In the genomic region with DNA sequence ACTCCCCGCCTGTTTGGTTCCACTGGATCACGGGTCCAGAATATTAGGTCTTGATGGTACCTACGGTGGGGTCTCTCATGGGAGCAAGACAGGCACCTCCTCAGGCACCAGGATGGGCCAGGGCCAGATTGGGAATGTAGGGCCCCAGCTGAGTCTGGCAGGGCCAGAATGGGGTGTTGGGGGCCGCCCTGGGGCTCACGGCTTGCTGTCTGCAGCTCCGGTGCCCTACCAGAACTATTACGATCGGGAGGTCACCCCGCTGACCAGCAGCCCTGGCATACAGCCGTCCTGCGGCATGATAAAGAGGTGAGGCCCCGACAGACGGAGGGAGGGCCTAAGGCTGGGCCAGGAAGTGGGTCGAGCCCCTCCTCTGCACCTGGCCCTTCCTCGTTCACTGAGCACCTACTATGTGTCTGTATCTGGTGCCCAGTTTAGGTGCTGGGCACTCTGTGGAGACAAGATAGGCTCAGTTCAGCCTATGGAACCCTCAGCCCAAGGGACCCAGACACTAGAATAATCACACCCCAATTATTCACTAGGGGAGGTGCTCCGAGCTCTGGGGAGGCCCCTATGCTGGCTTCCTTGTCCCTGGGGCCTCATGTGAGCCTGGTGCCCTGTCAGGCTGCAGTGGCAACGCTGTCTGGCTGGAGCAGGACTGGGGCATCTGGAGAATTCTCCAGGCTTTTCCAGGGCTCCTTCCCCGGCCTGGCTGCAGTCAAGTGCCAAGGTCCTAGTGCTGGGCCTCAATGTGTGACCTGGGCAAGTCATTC, we compare ENCODE assay signal across 13 cellular contexts. TPM values are rescaled to one million over a fixed set of nuclear protein-coding genes. Genes with fewer than 3 reads are reported as not detected.
A peak's percentile ranks its signal among the peaks of the same experiment; 100 is the strongest.
DNase-seq lines count a peak whose midpoint lies in the region; ATAC-seq, FAIRE-seq and TF ChIP-seq lines count a peak whose summit lies in the region.
"Had no signal": no experiment of that assay in that cellular context is flagged by ENCODE, and none has a peak within 500 bp of the region (broad histone marks: within the 10 kb centered on the region; RNA-seq: fewer than 3 reads in every experiment).

No MANE protein-coding gene starts in this region.

- POLR2A ChIA-PET in HEK293 (lab: Yijun Ruan, JAX): interaction anchor here (1.1 kb wide), 1 partner anchor 16 kb away, joined by 3 read pairs; no protein-coding TSS in a partner anchor

- H3K27ac ChIP-seq in HEK293 (ENCODE audit: extremely low read depth, low read depth, low read length) (no peak overlapping the region), right atrium auricular region (no peak overlapping the region), sigmoid colon (no peak overlapping the region)
- H3K27ac ChIP-seq: prostate gland, SK-N-MC had no signal

- WGBS in sigmoid colon, 2 donors: 72 to 87% methylated on average over 18 of the region's 18 CpGs

- TF ChIP-seq CTCF in Calu3 (IDR thresholded peaks at IDR 0.05; ENCODE audit: unreplicated experiment) (no peak), HEK293 (tag by site-specific recombination; IDR thresholded peaks at IDR 0.05) (no peak), right atrium auricular region (IDR thresholded peaks at IDR 0.05) (no peak), sigmoid colon (IDR thresholded peaks at IDR 0.05) (no peak)

- DNase-seq in Calu3: no peak
- DNase-seq in right atrium auricular region (ENCODE audit: low spot score): peak; percentile 36
- peak; percentile 50 for DNase-seq in sigmoid colon
- DNase-seq in H54 (ENCODE audit: insufficient read length, low spot score): no peak
- no peak for DNase-seq in inferior parietal cortex (ENCODE audit: extremely low spot score)
- DNase-seq: CD4-positive, CD25-positive, alpha-beta regulatory T cell; midbrain; stimulated activated naive CD4-positive, alpha-beta T cell treated with Interleukin-2 at 50 U/mL for 16 hours had no signal

- CTCF ChIA-PET in Calu3 (lab: Charles Lee) (interaction anchor here (0.9 kb wide), 1 partner anchor 35 kb away, joined by 3 read pairs; no protein-coding TSS in a partner anchor), HEK293 (lab: Yijun Ruan, JAX) (interaction anchor here (0.6 to 3.6 kb wide), 7 partner anchors 9 to 510 kb away, joined by 3 to 32 read pairs (median 4); no protein-coding TSS in a partner anchor)

- no TSS peak for BruUV-seq in Calu3 (replicated peaks; lab: Mats Ljungman, UMichigan)

- no peak for ATAC-seq in HG03039 (IDR thresholded peaks at IDR 0.05; ENCODE audit: unreplicated experiment)
- ATAC-seq in HG03196 (IDR thresholded peaks at IDR 0.05; ENCODE audit: unreplicated experiment): no peak

- H3K4me1 ChIP-seq in HEK293 (ENCODE audit: control insufficient read depth, insufficient read depth, low read length): no peaks in the 10 kb centered on the region
- peaks cover 0 to 18% of the 10 kb centered on the region in 2 donors for H3K4me1 ChIP-seq in right atrium auricular region
- H3K4me1 ChIP-seq in sigmoid colon: peaks cover 0 to 15% (median 11%) of the 10 kb centered on the region in 4 donors
- H3K4me1 ChIP-seq: prostate gland had no signal

- H3K4me3 Mint-ChIP-seq in Calu3 (ENCODE audit: low read depth, unreplicated experiment): no peak overlapping the region
- H3K4me3 Mint-ChIP-seq: CD4-positive, CD25-positive, alpha-beta regulatory T cell had no signal

- H3K36me3 ChIP-seq in HEK293 (ENCODE audit: control insufficient read depth in 2 of 2, insufficient read depth in 1 of 2, low read length in 2 of 2) (peaks cover 0 to 21% of the 10 kb centered on the region in 2 experiments; a peak in 1 of 3 replicates), right atrium auricular region (no peaks in the 10 kb centered on the region), sigmoid colon (peaks cover 0 to 11% (median 1%) of the 10 kb centered on the region in 4 donors)
- H3K36me3 ChIP-seq: prostate gland had no signal

- TF ChIP-seq POLR2A in sigmoid colon (IDR thresholded peaks at IDR 0.05): no peak
- TF ChIP-seq POLR2A in H54 (IDR thresholded peaks at IDR 0.05; ENCODE audit: low read depth, low read length): no peak

- H3K4me3 ChIP-seq in HEK293 (ENCODE audit: low read depth, low read length) (no peak overlapping the region), right atrium auricular region (no peak overlapping the region), sigmoid colon (no peak overlapping the region)
- H3K4me3 ChIP-seq: prostate gland, SK-N-MC had no signal

- FAIRE-seq in H54 (lab: Jason Lieb, UNC): no peak

- H3K27ac Mint-ChIP-seq in Calu3 (ENCODE audit: unreplicated experiment): peak overlapping the region; percentile 13

- no peak for TF ChIP-seq EP300 in sigmoid colon (IDR thresholded peaks at IDR 0.05)

- no peaks in the 10 kb centered on the region for H3K27me3 ChIP-seq in right atrium auricular region
- peaks cover 0 to 6% (median 4%) of the 10 kb centered on the region in 3 donors for H3K27me3 ChIP-seq in sigmoid colon

- peaks cover 69% of the 10 kb centered on the region for H3K36me3 Mint-ChIP-seq in Calu3 (ENCODE audit: insufficient read depth, unreplicated experiment)

- intact Hi-C loops in Calu3 (cut with micrococcal nuclease; ENCODE audit: unreplicated experiment): no loop called here
- intact Hi-C loops in sigmoid colon (cut with DNase I): no loop called here

- no peaks in the 10 kb centered on the region for H3K9me3 Mint-ChIP-seq in Calu3 (ENCODE audit: low read depth, unreplicated experiment)

- H3K9me3 ChIP-seq in HEK293 (ENCODE audit: control insufficient read depth, insufficient read depth, low read depth, low read length) (no peaks in the 10 kb centered on the region), right atrium auricular region (no peaks in the 10 kb centered on the region), sigmoid colon (no peaks in the 10 kb centered on the region)
- H3K9me3 ChIP-seq: prostate gland had no signal

- peaks cover 14% of the 10 kb centered on the region for H3K4me1 Mint-ChIP-seq in Calu3 (ENCODE audit: low read depth, unreplicated experiment)

- peaks cover 12% of the 10 kb centered on the region for H3K27me3 Mint-ChIP-seq in Calu3 (ENCODE audit: unreplicated experiment)
- H3K27me3 Mint-ChIP-seq: CD4-positive, CD25-positive, alpha-beta regulatory T cell had no signal

TF ChIP-seq in HEK293, 187 proteins besides CTCF, POLR2A, EP300 and RAD21:
- TF ChIP-seq ZNF664 (tag by site-specific recombination; IDR thresholded peaks at IDR 0.05) (peak; percentile 60; the same call in 1 of the 2 replicates), ZNF692 (tag by site-specific recombination; IDR thresholded peaks at IDR 0.05) (no peak), ZNF335 (tag by site-specific recombination; conservative IDR thresholded peaks at IDR 0.05) (peak; percentile 21; the same call in 1 of the 2 replicates), ZNF843 (tag by site-specific recombination; IDR thresholded peaks at IDR 0.05) (no peak), ZNF175 (tag by site-specific recombination; IDR thresholded peaks at IDR 0.05) (no peak), ZNF433 (tag by site-specific recombination; IDR thresholded peaks at IDR 0.05; ENCODE audit: low read depth) (no peak), ZNF19 (tag by site-specific recombination; IDR thresholded peaks at IDR 0.05; ENCODE audit: low read depth) (no peak)
- TF ChIP-seq, protein P1, sequence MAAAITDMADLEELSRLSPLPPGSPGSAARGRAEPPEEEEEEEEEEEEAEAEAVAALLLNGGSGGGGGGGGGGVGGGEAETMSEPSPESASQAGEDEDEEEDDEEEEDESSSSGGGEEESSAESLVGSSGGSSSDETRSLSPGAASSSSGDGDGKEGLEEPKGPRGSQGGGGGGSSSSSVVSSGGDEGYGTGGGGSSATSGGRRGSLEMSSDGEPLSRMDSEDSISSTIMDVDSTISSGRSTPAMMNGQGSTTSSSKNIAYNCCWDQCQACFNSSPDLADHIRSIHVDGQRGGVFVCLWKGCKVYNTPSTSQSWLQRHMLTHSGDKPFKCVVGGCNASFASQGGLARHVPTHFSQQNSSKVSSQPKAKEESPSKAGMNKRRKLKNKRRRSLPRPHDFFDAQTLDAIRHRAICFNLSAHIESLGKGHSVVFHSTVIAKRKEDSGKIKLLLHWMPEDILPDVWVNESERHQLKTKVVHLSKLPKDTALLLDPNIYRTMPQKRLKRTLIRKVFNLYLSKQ (tag by site-specific recombination; IDR thresholded peaks at IDR 0.05; ENCODE audit: borderline replicate concordance): no peak

RNA-seq across cellular contexts. Expression of gene PSTPIP1, which starts 37.9 kb away (rescaled TPM):
- not detected in 2 replicates for total RNA-seq in Calu3 (2022)
- 1 to 10 TPM; 1.9 to 2.3 TPM for total RNA-seq in right atrium auricular region
- 10 to 100 TPM in 1 of 4 donors, 1 to 10 TPM in 3; 4.6 to 14.3 (median 7.7) TPM for total RNA-seq in sigmoid colon
- 10 to 100 TPM in 1 of 3 donors, 1 to 10 TPM in 2; 2.1 to 10.4 (median 6.6) TPM for polyA plus RNA-seq in sigmoid colon

RNA-seq across cellular contexts. Expression of gene TSPAN3, which starts 38.1 kb away (rescaled TPM):
- 404 and 463 TPM in 2 replicates for total RNA-seq in Calu3 (2022)
- total RNA-seq in right atrium auricular region: 100 to 1,000 TPM; 191 to 361 TPM
- 100 to 1,000 TPM; 129 to 220 (median 157) TPM for total RNA-seq in sigmoid colon
- 100 to 1,000 TPM; 147 to 402 (median 255) TPM for polyA plus RNA-seq in sigmoid colon

Comparison
In these comparisons a context has a peak if more than half of its experiments do, and no peak if none do; other contexts are left out.
1. DNase-seq: peak in right atrium auricular region (single experiment) and sigmoid colon (single experiment); none in Calu3 (single experiment), H54 (single experiment) and inferior parietal cortex (single experiment).